In the genomic region with DNA sequence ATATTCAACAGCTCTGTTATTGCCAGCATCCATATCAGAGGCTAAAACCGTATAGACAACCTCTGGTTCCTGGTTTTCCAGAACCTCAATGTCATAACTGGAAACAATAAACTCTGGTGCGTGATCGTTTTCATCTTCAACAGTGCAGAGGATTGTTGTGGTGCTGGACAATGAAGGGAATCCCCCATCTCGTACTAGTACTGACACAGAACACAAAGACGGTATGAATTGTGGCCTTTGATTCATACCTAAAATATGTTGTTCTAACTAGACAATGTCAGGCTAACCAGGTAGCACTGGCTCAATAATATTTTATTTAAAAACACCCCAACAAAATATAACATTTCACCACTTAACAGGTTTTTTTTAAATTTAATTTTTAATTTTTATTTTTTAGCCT, we compare ENCODE assay signal across 32 cellular contexts.
"Had no signal": no experiment of that assay in that cellular context is flagged by ENCODE, and none has a peak within 500 bp of the region (broad histone marks: within the 10 kb centered on the region; RNA-seq: fewer than 3 reads in every experiment).

No MANE protein-coding gene starts in this region.

- ATAC-seq: activated CD4-positive, CD25-positive, alpha-beta regulatory T cell treated with anti-CD3 and anti-CD28 coated beads, Interleukin-2, amount 50 U/mL, for 24 hours; activated CD8-positive, alpha-beta T cell treated with anti-CD3 and anti-CD28 coated beads for 36 hours; activated T-cell treated with anti-CD3 and anti-CD28 coated beads, Interleukin-2, amount 50 U/mL, for 4 hours; activated T-helper 17 cell treated with anti-CD3 and anti-CD28 coated beads, Interleukin-2, amount 50 U/mL, for 72 hours; esophagus mucosa; gastrocnemius medialis; heart right ventricle; T-helper 17 cell had no signal

- H3K27ac ChIP-seq: brain microvascular endothelial cell, gastrocnemius medialis, heart right ventricle, WERI-Rb-1 had no signal

- H3K27me3 ChIP-seq: brain microvascular endothelial cell, gastrocnemius medialis, heart right ventricle had no signal

- FAIRE-seq: astrocyte, colon, endometrium, endothelial cell of umbilical vein had no signal

- DNase-seq: activated B cell treated with CpG ODN at 0.5 μM for 24 hours; activated CD4-positive, alpha-beta T cell treated with anti-CD3 and anti-CD28 coated beads for 48 hours; activated CD4-positive, alpha-beta T cell treated with anti-CD3 and anti-CD28 coated beads, Interleukin-2, amount 50 U/mL, for 1 hour; activated CD4-positive, alpha-beta T cell treated with anti-CD3 and anti-CD28 coated beads, Interleukin-2, amount 50 U/mL, for 48 hours; activated CD8-positive, alpha-beta memory T cell treated with anti-CD3 and anti-CD28 coated beads for 24 hours; activated CD8-positive, alpha-beta T cell treated with anti-CD3 and anti-CD28 coated beads for 36 hours; activated effector memory CD4-positive, alpha-beta T cell treated with Interleukin-2 at 50 U/mL for 16 hours; activated gamma-delta T cell treated with Interleukin-2 at 50 U/mL for 16 hours; activated naive CD4-positive, alpha-beta T cell treated with anti-CD3 and anti-CD28 coated beads, Interleukin-2, amount 50 U/mL, for 16 hours; activated naive CD4-positive, alpha-beta T cell treated with Interleukin-2 at 50 U/mL for 16 hours; activated T-cell treated with anti-CD3 and anti-CD28 coated beads, Interleukin-2, amount 50 U/mL, for 4 hours; amniotic stem cell; anterior cingulate cortex; brain microvascular endothelial cell; caudate nucleus; cortex of kidney; dermis blood vessel endothelial cell; effector CD4-positive, alpha-beta T cell; foreskin fibroblast; gastrocnemius medialis; heart right ventricle; T-helper 1 cell; T-helper 17 cell; T1000; WERI-Rb-1 had no signal

- H3K9me3 ChIP-seq: gastrocnemius medialis, heart right ventricle had no signal

- H3K4me1 ChIP-seq: gastrocnemius medialis, heart right ventricle had no signal

- H3K4me3 ChIP-seq: gastrocnemius medialis, heart right ventricle had no signal

- H3K36me3 ChIP-seq: brain microvascular endothelial cell, gastrocnemius medialis, heart right ventricle, WERI-Rb-1 had no signal
